Comparison of ENCODE assay signal across 8 cellular contexts in the genomic region with DNA sequence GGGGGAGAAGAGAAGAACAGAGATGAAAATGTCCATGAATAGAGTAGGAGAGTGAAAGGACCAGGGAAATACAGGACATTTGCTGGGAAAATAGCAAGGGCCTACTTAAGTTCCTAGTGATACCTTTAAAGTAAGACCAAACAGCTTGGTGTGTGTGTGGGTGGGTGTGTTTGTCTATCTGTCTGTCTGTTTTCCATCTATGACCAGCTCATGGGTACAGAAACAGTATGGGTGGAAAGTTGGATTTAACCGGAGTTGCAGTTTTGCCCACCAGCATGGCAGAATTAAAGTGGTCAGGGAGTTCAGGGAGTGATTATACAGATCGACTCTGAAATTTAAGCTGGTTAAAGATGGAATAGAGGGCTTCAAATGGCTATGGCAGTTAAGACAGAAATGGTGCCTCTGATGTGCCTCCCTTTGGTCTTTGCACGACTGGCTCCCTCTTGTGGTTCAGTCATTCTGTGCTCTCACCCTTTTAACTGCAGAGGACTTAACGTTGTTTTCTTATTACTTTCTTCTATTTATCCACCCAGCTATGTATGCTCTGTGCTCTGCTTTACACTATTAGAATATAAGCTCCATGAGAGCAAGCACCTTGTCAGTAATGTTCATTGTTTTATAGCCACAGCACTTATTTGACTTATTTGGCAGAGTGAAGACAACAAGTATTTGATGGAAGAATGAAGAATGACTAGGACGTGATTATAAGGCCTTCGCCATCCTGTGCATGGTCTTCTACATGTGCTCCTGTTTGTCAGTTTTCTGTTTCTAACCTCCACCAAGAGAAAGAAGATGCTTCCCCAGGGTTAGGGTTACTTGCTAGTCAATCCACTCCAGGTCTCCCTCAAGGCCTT.
DNase-seq lines count a peak whose midpoint lies in the region; ATAC-seq and TF ChIP-seq lines count a peak whose summit lies in the region.

No MANE protein-coding gene starts in this region.

- intact Hi-C loops in sigmoid colon (cut with DNase I): no loop called here

- TF ChIP-seq POLR2A in sigmoid colon (IDR thresholded peaks at IDR 0.05): no peak

- no peaks in the 10 kb centered on the region for H4K20me1 ChIP-seq in Loucy (ENCODE audit: insufficient read depth, low read length, poor library complexity, severe bottlenecking)

- H3F3A ChIP-seq in Loucy (ENCODE audit: low read depth): no peaks in the 10 kb centered on the region

- peak overlapping the region; percentile 84 for H2AFZ ChIP-seq in Loucy (ENCODE audit: low read length)

- H3K27me3 Mint-ChIP-seq in glutamatergic neuron (ENCODE audit: unreplicated experiment): no peaks in the 10 kb centered on the region

- no peaks in the 10 kb centered on the region for H3K36me3 Mint-ChIP-seq in glutamatergic neuron (ENCODE audit: unreplicated experiment)

- TF ChIP-seq CTCF in Loucy (conservative IDR thresholded peaks at IDR 0.05; ENCODE audit: low read length) (peak; percentile 88), glutamatergic neuron (IDR thresholded peaks at IDR 0.05; ENCODE audit: partially characterized antibody, unreplicated experiment) (peak; percentile 51), sigmoid colon (IDR thresholded peaks at IDR 0.05) (peak; percentile 36 to 78 (median 62))

- no peak overlapping the region for H3K9ac ChIP-seq in Loucy (ENCODE audit: low read depth, low read length, poor library complexity, severe bottlenecking)

- H3K79me2 ChIP-seq in Loucy (ENCODE audit: insufficient read depth, low read length): no peaks in the 10 kb centered on the region

- no peaks in the 10 kb centered on the region for H3K4me1 Mint-ChIP-seq in glutamatergic neuron (ENCODE audit: low read depth, unreplicated experiment)

- H3K9me3 ChIP-seq in Loucy (ENCODE audit: insufficient read depth, low read depth, low read length) (no peaks in the 10 kb centered on the region), sigmoid colon (no peaks in the 10 kb centered on the region)

- H3K4me3 ChIP-seq in Loucy (ENCODE audit: low read length, poor library complexity, severe bottlenecking): no peak overlapping the region
- H3K4me3 ChIP-seq in sigmoid colon: no peak overlapping the region

- H3K4me2 ChIP-seq in Loucy (ENCODE audit: low read depth, low read length, poor library complexity, severe bottlenecking): no peak overlapping the region

- TF ChIP-seq EP300 in sigmoid colon (IDR thresholded peaks at IDR 0.05): no peak

- no peaks in the 10 kb centered on the region for H3K9me3 Mint-ChIP-seq in glutamatergic neuron (ENCODE audit: unreplicated experiment)

- DNase-seq in DMS79 (lab: John Stamatoyannopoulos, UW): peak; percentile 26
- DNase-seq in SK-N-DZ (ENCODE audit: low spot score): peak; percentile 61
- peak; percentile 58 for DNase-seq in activated naive CD4-positive, alpha-beta T cell treated with Interleukin-2 at 50 U/mL for 16 hours
- peak; percentile 32 for DNase-seq in glutamatergic neuron
- peak; percentile 75 for DNase-seq in sigmoid colon

- H3K27me3 ChIP-seq in Loucy (ENCODE audit: insufficient read depth, low read length, poor library complexity, severe bottlenecking) (no peaks in the 10 kb centered on the region), sigmoid colon (no peaks in the 10 kb centered on the region)

- no peaks in the 10 kb centered on the region for H3K9me2 ChIP-seq in Loucy (replicated peaks; ENCODE audit: low read depth, low read length)

- H3K27ac Mint-ChIP-seq in glutamatergic neuron (ENCODE audit: unreplicated experiment): no peak overlapping the region

- no peak overlapping the region for H3K4me3 Mint-ChIP-seq in glutamatergic neuron (ENCODE audit: unreplicated experiment)

- H3K27ac ChIP-seq in sigmoid colon: no peak overlapping the region

- peaks cover 6% of the 10 kb centered on the region for H3K4me1 ChIP-seq in Loucy (ENCODE audit: insufficient read depth, low read length, poor library complexity, severe bottlenecking)
- no peaks in the 10 kb centered on the region for H3K4me1 ChIP-seq in sigmoid colon

- ATAC-seq in GM21786 (IDR thresholded peaks at IDR 0.05; ENCODE audit: unreplicated experiment) (peak; percentile 84), HG03469 (IDR thresholded peaks at IDR 0.05; ENCODE audit: unreplicated experiment) (no peak)

- no peaks in the 10 kb centered on the region for H3K36me3 ChIP-seq in Loucy (ENCODE audit: insufficient read depth, low read length)
- H3K36me3 ChIP-seq in sigmoid colon: no peaks in the 10 kb centered on the region

- 48 to 52% methylated on average over 6 of the region's 6 CpGs for WGBS in sigmoid colon, 2 donors
